In genomic region chr5:68918306-68918705, GRCh38 we compare ENCODE assay signal across 19 cellular contexts.
A peak's percentile ranks its signal among the peaks of the same experiment; 100 is the strongest.
DNase-seq lines count a peak whose midpoint lies in the region; FAIRE-seq and TF ChIP-seq lines count a peak whose summit lies in the region.
"Had no signal": no experiment of that assay in that cellular context is flagged by ENCODE, and none has a peak within 500 bp of the region (broad histone marks: within the 10 kb centered on the region; RNA-seq: fewer than 3 reads in every experiment).

No MANE protein-coding gene starts in this region.

- DNase-seq in Daoy (ENCODE audit: low read depth) (peak; percentile 35), bronchial epithelial cell (ENCODE audit: low read depth) (peak; percentile 7), kidney tubule cell (ENCODE audit: low spot score) (peak; percentile 69), NCI-H1436 treated with DMSO at 0.1 percent for 48 hours (lab: John Stamatoyannopoulos, UW) (no peak), ureter (ENCODE audit: low spot score) (no peak), NCI-H345 treated with DMSO at 0.1 percent for 48 hours (lab: John Stamatoyannopoulos, UW; ENCODE audit: unreplicated experiment) (no peak)
- DNase-seq in activated CD8-positive, alpha-beta memory T cell treated with anti-CD3 and anti-CD28 coated beads for 24 hours = no peak
- DNase-seq: AML-193; Caco-2; CD8-positive, alpha-beta memory T cell; DMS53; GOT3; HFFc6 had no signal

- CTCF ChIA-PET in HEK293 (lab: Yijun Ruan, JAX) = no interaction called here

- H3K27ac ChIP-seq in HEK293 (ENCODE audit: extremely low read depth, low read depth, low read length) = no peak overlapping the region
- H3K27ac ChIP-seq: BLaER1 had no signal

- no peak for FAIRE-seq in bronchial epithelial cell (lab: Jason Lieb, UNC)
- FAIRE-seq: G401.6, GM12891, K562 had no signal

- TF ChIP-seq CTCF in HEK293 (tag by site-specific recombination; IDR thresholded peaks at IDR 0.05) = no peak
- TF ChIP-seq CTCF in bronchial epithelial cell (IDR thresholded peaks at IDR 0.05; ENCODE audit: insufficient read depth, low read length, severe bottlenecking) = no peak

- H3K4me1 ChIP-seq in HEK293 (ENCODE audit: control insufficient read depth, insufficient read depth, low read length) = no peaks in the 10 kb centered on the region
- H3K4me1 ChIP-seq: BLaER1, Caco-2, HAP-1 had no signal

- H3K4me3 ChIP-seq in HEK293 (ENCODE audit: low read depth, low read length) = no peak overlapping the region
- H3K4me3 ChIP-seq in bronchial epithelial cell (ENCODE audit: low read depth, low read length) = no peak overlapping the region
- H3K4me3 ChIP-seq: BLaER1, HAP-1, K562 had no signal

- H3K27me3 ChIP-seq in bronchial epithelial cell (ENCODE audit: control insufficient read depth, insufficient read depth, low read length) = no peaks in the 10 kb centered on the region
- H3K27me3 ChIP-seq: BLaER1 had no signal

- H3K36me3 ChIP-seq in HEK293 (ENCODE audit: control insufficient read depth in 2 of 2, insufficient read depth in 1 of 2, low read length in 2 of 2) (no peaks in the 10 kb centered on the region), bronchial epithelial cell (ENCODE audit: control insufficient read depth, insufficient read depth, low read length) (no peaks in the 10 kb centered on the region)
- H3K36me3 ChIP-seq: BLaER1, HAP-1 had no signal

- POLR2A ChIA-PET in HEK293 (lab: Yijun Ruan, JAX) = no interaction called here

- H3K9me3 ChIP-seq in HEK293 (ENCODE audit: control insufficient read depth, insufficient read depth, low read depth, low read length) = no peaks in the 10 kb centered on the region

TF ChIP-seq in HEK293, 187 proteins besides CTCF, POLR2A, EP300 and RAD21:
- TF ChIP-seq RBAK (tag by site-specific recombination; IDR thresholded peaks at IDR 0.05) = no peak
- peak; percentile 33 for TF ChIP-seq SETDB1 (IDR thresholded peaks at IDR 0.05; ENCODE audit: insufficient read length, low read length)

Comparison
In these comparisons a context has a peak if more than half of its experiments do, and no peak if none do; other contexts are left out.
1. DNase-seq: peak in Daoy (single experiment), bronchial epithelial cell (single experiment) and kidney tubule cell (single experiment); none in NCI-H1436 treated with DMSO at 0.1 percent for 48 hours (single experiment), ureter (single experiment), NCI-H345 treated with DMSO at 0.1 percent for 48 hours (single experiment) and activated CD8-positive, alpha-beta memory T cell treated with anti-CD3 and anti-CD28 coated beads for 24 hours (single experiment).